1 cellular context compared by ENCODE assay signal in the genomic region with DNA sequence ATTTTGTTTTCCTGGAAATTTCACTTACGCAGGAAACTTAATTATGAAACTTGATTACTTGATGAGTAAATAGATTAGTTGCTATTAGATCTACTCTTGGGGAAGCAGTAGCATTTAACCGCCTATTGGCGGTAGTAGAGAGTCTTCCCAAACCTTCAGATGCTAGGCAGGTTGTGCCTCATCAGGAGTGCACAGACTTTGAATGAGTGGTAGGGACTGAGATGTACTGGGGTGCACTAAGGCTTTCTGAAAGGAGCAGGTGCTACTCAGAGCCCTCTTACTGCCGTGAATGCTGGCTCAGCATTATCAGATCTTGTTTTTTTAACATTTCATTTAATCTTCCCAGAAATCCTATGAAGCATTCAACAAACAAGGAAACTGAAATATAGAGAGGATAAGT.
TF ChIP-seq lines count a peak whose summit lies in the region.

No MANE protein-coding gene starts in this region.

TF ChIP-seq in HepG2, 621 proteins besides CTCF, POLR2A, EP300 and RAD21:
- TF ChIP-seq, protein P1, sequence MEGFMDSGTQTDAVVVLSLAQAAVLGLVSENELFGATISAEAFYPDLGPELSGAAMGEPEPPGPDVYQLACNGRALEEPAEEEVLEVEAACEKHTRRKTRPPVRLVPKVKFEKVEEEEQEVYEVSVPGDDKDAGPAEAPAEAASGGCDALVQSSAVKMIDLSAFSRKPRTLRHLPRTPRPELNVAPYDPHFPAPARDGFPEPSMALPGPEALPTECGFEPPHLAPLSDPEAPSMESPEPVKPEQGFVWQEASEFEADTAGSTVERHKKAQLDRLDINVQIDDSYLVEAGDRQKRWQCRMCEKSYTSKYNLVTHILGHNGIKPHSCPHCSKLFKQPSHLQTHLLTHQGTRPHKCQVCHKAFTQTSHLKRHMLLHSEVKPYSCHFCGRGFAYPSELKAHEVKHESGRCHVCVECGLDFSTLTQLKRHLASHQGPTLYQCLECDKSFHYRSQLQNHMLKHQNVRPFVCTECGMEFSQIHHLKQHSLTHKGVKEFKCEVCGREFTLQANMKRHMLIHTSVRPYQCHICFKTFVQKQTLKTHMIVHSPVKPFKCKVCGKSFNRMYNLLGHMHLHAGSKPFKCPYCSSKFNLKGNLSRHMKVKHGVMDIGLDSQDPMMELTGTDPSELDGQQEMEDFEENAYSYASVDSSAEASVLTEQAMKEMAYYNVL (CRISPR knock-in tag; IDR thresholded peaks at IDR 0.05; ENCODE audit: borderline replicate concordance), result no peak
- peak; percentile 91 for TF ChIP-seq MAFF (IDR thresholded peaks at IDR 0.05; ENCODE audit: low read depth, low read length)
- TF ChIP-seq CCAR2 (optimal IDR thresholded peaks at IDR 0.05; ENCODE audit: low read depth, low read length), result no peak
- TF ChIP-seq MAFK (conservative IDR thresholded peaks at IDR 0.05 in 1 of 2, IDR thresholded peaks at IDR 0.05 in 1 of 2; ENCODE audit: low read length in 2 of 2), result peak; percentile 87 to 95
- no peak for TF ChIP-seq ZNF232 (CRISPR knock-in tag; IDR thresholded peaks at IDR 0.05; ENCODE audit: borderline replicate concordance)
- TF ChIP-seq ZNF333 (CRISPR knock-in tag; IDR thresholded peaks at IDR 0.05; ENCODE audit: borderline replicate concordance), result no peak
- TF ChIP-seq SNRNP70 (IDR thresholded peaks at IDR 0.05; ENCODE audit: low read depth, low read length), result no peak
- TF ChIP-seq STAG1 (CRISPR knock-in tag; IDR thresholded peaks at IDR 0.05), result 0 out of 2 replicates have a peak, but pooled peaks have one; percentile 15
